13 cellular contexts compared by ENCODE assay signal in genomic region chr11:69102732-69103615, GRCh38. TPM values are rescaled to one million over a fixed set of nuclear protein-coding genes. Genes with fewer than 3 reads are reported as not detected.
DNase-seq lines count a peak whose midpoint lies in the region; TF ChIP-seq lines count a peak whose summit lies in the region.
"Had no signal": no experiment of that assay in that cellular context is flagged by ENCODE, and none has a peak within 500 bp of the region (broad histone marks: within the 10 kb centered on the region; RNA-seq: fewer than 3 reads in every experiment).

No MANE protein-coding gene starts in this region.

- no peaks in the 10 kb centered on the region for H3K9me2 ChIP-seq in Loucy (replicated peaks; ENCODE audit: low read depth, low read length)

- H3K36me3 ChIP-seq in mammary epithelial cell (ENCODE audit: insufficient read depth, low read length) (no peaks in the 10 kb centered on the region), Loucy (ENCODE audit: insufficient read depth, low read length) (no peaks in the 10 kb centered on the region), brain microvascular endothelial cell (replicated peaks) (no peaks in the 10 kb centered on the region)
- H3K36me3 ChIP-seq: BLaER1 treated with 17β-estradiol and CSF1 and Interleukin-3, amounts not matched to agents 10 nM and 100 nM had no signal

- no peaks in the 10 kb centered on the region for H3K79me2 ChIP-seq in mammary epithelial cell (ENCODE audit: insufficient read depth, low read length)
- H3K79me2 ChIP-seq in Loucy (ENCODE audit: insufficient read depth, low read length), result no peaks in the 10 kb centered on the region

- H3K27ac ChIP-seq in mammary epithelial cell (ENCODE audit: insufficient read depth, low read depth, low read length) (no peak overlapping the region), brain microvascular endothelial cell (no peak overlapping the region)
- H3K27ac ChIP-seq: BLaER1 treated with 17β-estradiol and CSF1 and Interleukin-3, amounts not matched to agents 10 nM and 100 nM; testis had no signal

- dilution Hi-C loops in mammary epithelial cell (cut with HindIII; ENCODE audit: low sequenced_read_pairs), result loop anchor here (25.0 kb wide), 1 partner anchor 184 kb away; the partner anchor contains the start of gene MYEOV

- H3K4me2 ChIP-seq in mammary epithelial cell (ENCODE audit: insufficient read depth, low read depth, low read length) (no peak overlapping the region), Loucy (ENCODE audit: low read depth, low read length, poor library complexity, severe bottlenecking) (no peak overlapping the region)
- H3K4me2 ChIP-seq: BLaER1 treated with 17β-estradiol and CSF1 and Interleukin-3, amounts not matched to agents 10 nM and 100 nM had no signal

- H2AFZ ChIP-seq in mammary epithelial cell (ENCODE audit: low read depth, low read length) (no peak overlapping the region), Loucy (ENCODE audit: low read length) (no peak overlapping the region)

- H3K9ac ChIP-seq in mammary epithelial cell (ENCODE audit: insufficient read depth, low read length) (no peak overlapping the region), Loucy (ENCODE audit: low read depth, low read length, poor library complexity, severe bottlenecking) (no peak overlapping the region)
- H3K9ac ChIP-seq: BLaER1 treated with 17β-estradiol and CSF1 and Interleukin-3, amounts not matched to agents 10 nM and 100 nM had no signal

- no peak for DNase-seq in MCF 10A (ENCODE audit: unreplicated experiment)
- no peak for DNase-seq in mammary epithelial cell
- no peak for DNase-seq in brain microvascular endothelial cell
- DNase-seq in osteocyte (ENCODE audit: extremely low spot score, unreplicated experiment), result no peak
- no peak for DNase-seq in foreskin melanocyte
- DNase-seq in T-helper 2 cell treated with Interferon-gamma antibody and Interleukin-4, amounts not matched to agents 5 μg/mL and 100 μg/mL, for 36 hours (ENCODE audit: low spot score), result no peak
- DNase-seq in NOMO-1 treated with dmso at 0.1 percent for 144 hours (lab: John Stamatoyannopoulos, UW; ENCODE audit: unreplicated experiment), result no peak
- DNase-seq: activated T-cell treated with anti-CD3 and anti-CD28 coated beads, Interleukin-2, amount 50 U/mL, for 48 hours; NCI-H526 treated with DMSO at 0.1 percent for 48 hours; testis had no signal

- H3K9me3 ChIP-seq in mammary epithelial cell (replicated peaks; ENCODE audit: insufficient read depth, low read length) (no peaks in the 10 kb centered on the region), Loucy (ENCODE audit: insufficient read depth, low read depth, low read length) (no peaks in the 10 kb centered on the region)
- H3K9me3 ChIP-seq: testis had no signal

- intact Hi-C loops in MCF 10A (cut with micrococcal nuclease), result no loop called here
- intact Hi-C loops in mammary epithelial cell (cut with micrococcal nuclease), result loop anchor here (5.0 to 10.0 kb wide), 2 partner anchors 334 to 1092 kb away; no protein-coding TSS in a partner anchor

- BruUV-seq in MCF 10A (replicated peaks; lab: Mats Ljungman, UMichigan), result no TSS peak
- no TSS peak for BruUV-seq in mammary epithelial cell (replicated peaks; lab: Mats Ljungman, UMichigan)

- in situ Hi-C loops in mammary epithelial cell (cut with MboI; ENCODE audit: low sequenced_read_pairs in 2 of 2) (loop anchor here in 1 of 2 donors (25.0 kb wide), 1 partner anchor 334 kb away; no protein-coding TSS in a partner anchor), brain microvascular endothelial cell (cut with HindIII; ENCODE audit: low pct_ligation_motif_present, low sequenced_read_pairs) (loop anchor here (25.0 kb wide), 1 partner anchor 559 kb away; no protein-coding TSS in a partner anchor)

- H3K27me3 ChIP-seq in mammary epithelial cell (ENCODE audit: insufficient read depth, low read length) (no peaks in the 10 kb centered on the region), Loucy (ENCODE audit: insufficient read depth, low read length, poor library complexity, severe bottlenecking) (no peaks in the 10 kb centered on the region), brain microvascular endothelial cell (replicated peaks) (no peaks in the 10 kb centered on the region)
- H3K27me3 ChIP-seq: testis had no signal

- TF ChIP-seq CTCF in MCF 10A (IDR thresholded peaks at IDR 0.05; ENCODE audit: unreplicated experiment), result no peak
- TF ChIP-seq CTCF in mammary epithelial cell (conservative IDR thresholded peaks at IDR 0.05 in 1 of 2, IDR thresholded peaks at IDR 0.05 in 1 of 2; ENCODE audit: extremely low read depth in 1 of 2, insufficient read depth in 1 of 2, low read depth in 1 of 2, low read length in 2 of 2), result no peak
- TF ChIP-seq CTCF in Loucy (conservative IDR thresholded peaks at IDR 0.05; ENCODE audit: low read length), result peak; percentile 30; the same call in 1 of the 2 replicates
- peak; percentile 27 for TF ChIP-seq CTCF in brain microvascular endothelial cell (IDR thresholded peaks at IDR 0.05; ENCODE audit: low read depth, low read length, missing control alignments)
- peak; percentile 21 for TF ChIP-seq CTCF in osteocyte (IDR thresholded peaks at IDR 0.05)

- no peaks in the 10 kb centered on the region for H3K27me3 Mint-ChIP-seq in MCF 10A (ENCODE audit: insufficient read depth, unreplicated experiment)
- no peaks in the 10 kb centered on the region for H3K27me3 Mint-ChIP-seq in osteocyte (ENCODE audit: unreplicated experiment)
- no peaks in the 10 kb centered on the region for H3K27me3 Mint-ChIP-seq in T-helper 2 cell treated with Interferon-gamma antibody and Interleukin-4, amounts not matched to agents 5 μg/mL and 100 μg/mL, for 36 hours (ENCODE audit: low read depth)

- H3K4me1 Mint-ChIP-seq in MCF 10A (ENCODE audit: insufficient read depth, unreplicated experiment) (peaks cover 6% of the 10 kb centered on the region), osteocyte (ENCODE audit: unreplicated experiment) (peaks cover 2% of the 10 kb centered on the region)
- no peaks in the 10 kb centered on the region for H3K4me1 Mint-ChIP-seq in T-helper 2 cell treated with Interferon-gamma antibody and Interleukin-4, amounts not matched to agents 5 μg/mL and 100 μg/mL, for 36 hours (ENCODE audit: low read depth)

- H4K20me1 ChIP-seq in mammary epithelial cell (ENCODE audit: insufficient read depth, low read length) (no peaks in the 10 kb centered on the region), Loucy (ENCODE audit: insufficient read depth, low read length, poor library complexity, severe bottlenecking) (no peaks in the 10 kb centered on the region)

- H3K4me3 Mint-ChIP-seq in MCF 10A (ENCODE audit: unreplicated experiment), result no peak overlapping the region
- H3K4me3 Mint-ChIP-seq in osteocyte (ENCODE audit: unreplicated experiment), result no peak overlapping the region
- no peak overlapping the region for H3K4me3 Mint-ChIP-seq in T-helper 2 cell treated with Interferon-gamma antibody and Interleukin-4, amounts not matched to agents 5 μg/mL and 100 μg/mL, for 36 hours
- H3K4me3 Mint-ChIP-seq: central memory CD8-positive, alpha-beta T cell had no signal

- peaks cover 7% of the 10 kb centered on the region for H3K4me1 ChIP-seq in mammary epithelial cell (ENCODE audit: insufficient read depth, low read length)
- no peaks in the 10 kb centered on the region for H3K4me1 ChIP-seq in Loucy (ENCODE audit: insufficient read depth, low read length, poor library complexity, severe bottlenecking)
- H3K4me1 ChIP-seq: testis had no signal

- H3F3A ChIP-seq in Loucy (ENCODE audit: low read depth), result no peaks in the 10 kb centered on the region

- CTCF ChIA-PET in MCF 10A (lab: Yijun Ruan, JAX) (interaction anchor here (0.5 to 6.7 kb wide), 12 partner anchors 8 to 565 kb away, joined by 3 to 87 read pairs (median 4); partner anchors contain the start of gene CCND1), mammary epithelial cell (lab: Charles Lee; ENCODE audit: low non-redundant PET) (interaction anchor here (0.6 kb wide), 1 partner anchor 567 kb away, joined by 4 read pairs; no protein-coding TSS in a partner anchor)

- no peaks in the 10 kb centered on the region for H3K36me3 Mint-ChIP-seq in MCF 10A (ENCODE audit: insufficient read depth, unreplicated experiment)
- no peaks in the 10 kb centered on the region for H3K36me3 Mint-ChIP-seq in osteocyte (ENCODE audit: unreplicated experiment)
- no peaks in the 10 kb centered on the region for H3K36me3 Mint-ChIP-seq in T-helper 2 cell treated with Interferon-gamma antibody and Interleukin-4, amounts not matched to agents 5 μg/mL and 100 μg/mL, for 36 hours (ENCODE audit: low read depth)

- H3K9me3 Mint-ChIP-seq in MCF 10A (ENCODE audit: unreplicated experiment) (no peaks in the 10 kb centered on the region), osteocyte (ENCODE audit: unreplicated experiment) (no peaks in the 10 kb centered on the region)
- no peaks in the 10 kb centered on the region for H3K9me3 Mint-ChIP-seq in T-helper 2 cell treated with Interferon-gamma antibody and Interleukin-4, amounts not matched to agents 5 μg/mL and 100 μg/mL, for 36 hours
- H3K9me3 Mint-ChIP-seq: central memory CD8-positive, alpha-beta T cell had no signal

- peak overlapping the region; percentile 59 for H3K27ac Mint-ChIP-seq in MCF 10A (ENCODE audit: low read depth, unreplicated experiment)
- H3K27ac Mint-ChIP-seq in osteocyte (ENCODE audit: unreplicated experiment), result no peak overlapping the region
- no peak overlapping the region for H3K27ac Mint-ChIP-seq in T-helper 2 cell treated with Interferon-gamma antibody and Interleukin-4, amounts not matched to agents 5 μg/mL and 100 μg/mL, for 36 hours

- POLR2A ChIA-PET in MCF 10A (lab: Yijun Ruan, JAX), result interaction anchor here (0.8 to 2.2 kb wide), 4 partner anchors 539 to 565 kb away, joined by 3 to 10 read pairs (median 4); partner anchors contain the start of gene CCND1

- 83% methylated on average over 21 of the region's 24 CpGs for WGBS in mammary epithelial cell (ENCODE audit: low coverage, missing lambda C conversion rate)

- H3K4me3 ChIP-seq in mammary epithelial cell (replicated peaks in 1 of 3; ENCODE audit: insufficient read depth in 1 of 3, low read depth in 2 of 3, low read length in 3 of 3) (no peak overlapping the region), Loucy (ENCODE audit: low read length, poor library complexity, severe bottlenecking) (no peak overlapping the region), brain microvascular endothelial cell (ENCODE audit: low read depth, low read length) (no peak overlapping the region)
- H3K4me3 ChIP-seq: BLaER1 treated with 17β-estradiol and CSF1 and Interleukin-3, amounts not matched to agents 10 nM and 100 nM; testis had no signal

RNA-seq across cellular contexts. Expression of gene SMIM38, which starts 52.8 kb away (rescaled TPM):
- not detected in 2 replicates for total RNA-seq in MCF 10A (2022)
- total RNA-seq in mammary epithelial cell, result under 1 TPM in 1 of 2 donors, not detected in 1; 0.50 TPM
- polyA plus RNA-seq in mammary epithelial cell, result not detected
- not detected for polyA minus RNA-seq in mammary epithelial cell
- 0.73 and 1.0 TPM in 2 replicates for total RNA-seq in osteocyte

RNA-seq across cellular contexts. Expression of gene TPCN2, which starts 54.2 kb away (rescaled TPM):
- total RNA-seq in MCF 10A (2022) (16.3 and 19.2 TPM in 2 replicates), mammary epithelial cell (10 to 100 TPM; 12.7 to 16.1 TPM), osteocyte (21.0 and 22.4 TPM in 2 replicates)
- 10.7 TPM for polyA plus RNA-seq in mammary epithelial cell
- polyA minus RNA-seq in mammary epithelial cell, result 12.0 TPM

Comparison
In these comparisons a context has a peak if more than half of its experiments do, and no peak if none do; other contexts are left out.
1. CTCF ChIP-seq: peak in Loucy (single experiment), brain microvascular endothelial cell (single experiment) and osteocyte (single experiment); none in MCF 10A (single experiment) and mammary epithelial cell (0 of 2).